In the genomic region with DNA sequence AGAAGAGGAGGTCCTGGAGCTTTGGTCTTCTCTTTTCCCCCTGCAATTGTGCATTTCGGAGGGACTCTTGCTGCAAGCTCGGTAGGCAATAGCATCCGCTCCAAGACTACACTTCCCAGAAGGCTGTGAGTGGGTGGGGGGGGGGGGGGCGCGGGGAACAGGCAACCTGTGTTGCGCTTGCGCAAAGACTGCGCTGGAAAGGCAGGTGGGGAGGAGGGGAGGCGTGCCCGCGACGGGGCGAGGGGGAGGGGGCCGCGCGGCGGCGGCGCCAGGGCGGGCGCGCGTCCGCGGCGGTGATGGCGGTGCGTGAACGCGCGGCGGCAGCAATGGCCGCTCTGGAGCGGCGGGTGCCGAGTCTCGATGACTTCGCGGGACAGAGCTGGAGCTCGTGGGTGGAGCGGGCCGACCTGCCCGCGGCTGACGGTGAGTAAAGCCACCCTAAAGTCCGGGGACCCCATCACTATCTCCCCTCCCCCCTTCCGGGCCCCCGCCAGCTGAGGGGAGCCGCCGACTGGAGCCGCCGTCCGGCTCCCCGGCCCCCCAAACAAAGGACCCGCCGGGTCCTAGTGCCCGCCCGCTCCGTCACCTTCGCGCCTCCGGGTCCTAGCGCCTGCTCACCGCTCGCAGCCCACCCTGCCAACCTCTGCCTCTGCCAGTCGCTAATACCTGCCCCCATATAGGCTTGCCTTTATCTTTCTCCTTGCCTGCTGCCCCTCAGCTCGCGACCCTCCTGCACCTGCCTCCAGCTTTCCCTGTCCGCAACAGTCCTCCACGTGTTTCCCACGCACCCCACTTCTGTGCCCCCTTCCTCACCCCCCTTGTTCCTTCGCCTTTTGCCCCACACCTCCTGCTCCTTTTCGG, we compare ENCODE assay signal across 8 cellular contexts.
DNase-seq lines count a peak whose midpoint lies in the region; ATAC-seq and TF ChIP-seq lines count a peak whose summit lies in the region.

Gene ATXN7L2, plus strand, starts transcription at position 248 of the 861 bp plus-strand sequence. Its CDS starts 49 bp downstream, at position 297.

- TF ChIP-seq CTCF in cardiac fibroblast (IDR thresholded peaks at IDR 0.05; ENCODE audit: low read depth, low read length), result no peak

- DNase-seq in AG08396 (ENCODE audit: low spot score) (peak; percentile 100), NCI-H226 (peak; percentile 73), cardiac fibroblast (ENCODE audit: low read depth in 2 of 2) (peak; percentile 91 to 95), islet precursor cell (peak; percentile 98)
- DNase-seq in activated CD4-positive, CD25-positive, alpha-beta regulatory T cell (lab: John Stamatoyannopoulos, UW), result peak; percentile 84 to 92 (median 90)
- DNase-seq in stimulated activated CD4-positive, alpha-beta T cell treated with anti-CD3 and anti-CD28 coated beads, Interleukin-12 subunit alpha, Interleukin-12 subunit beta, amount 100 ng/mL, for 4 hours, result peak; percentile 88

- ATAC-seq in GM19023 (IDR thresholded peaks at IDR 0.05; ENCODE audit: unreplicated experiment) (peak; percentile 85), HG03175 (IDR thresholded peaks at IDR 0.05; ENCODE audit: unreplicated experiment) (peak; percentile 80)

- peak within 1 kb of the TSS; percentile 75 to 80 for H3K4me3 ChIP-seq in cardiac fibroblast (replicated peaks in 1 of 2; ENCODE audit: low read depth in 2 of 2, low read length in 2 of 2)

Comparison
In these comparisons a context has a peak if more than half of its experiments do, and no peak if none do; other contexts are left out.
1. Peak in every context shown above with its lines: DNase-seq, ATAC-seq and H3K4me3 ChIP-seq.